ENCODE assay signal across 25 cellular contexts in the genomic region with DNA sequence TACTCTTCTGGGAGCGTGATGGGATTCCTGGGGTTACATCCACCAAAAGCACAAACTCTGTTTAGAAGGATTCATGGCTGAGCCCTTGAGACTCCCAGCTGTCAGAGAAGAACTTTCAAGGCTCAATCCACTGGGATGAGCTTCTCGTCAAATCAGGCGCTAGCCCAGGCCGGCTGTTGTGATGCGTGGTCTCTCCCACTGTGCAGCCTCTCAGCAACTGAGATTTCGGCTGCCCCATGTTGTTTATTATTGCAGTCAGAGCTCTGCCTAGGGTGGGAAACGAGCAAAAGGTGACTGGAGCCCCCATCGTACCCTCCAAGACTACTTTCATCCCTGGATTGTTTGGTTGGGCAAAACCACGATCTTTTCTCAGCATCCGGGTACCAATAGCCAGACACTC.
A peak's percentile ranks its signal among the peaks of the same experiment; 100 is the strongest.
DNase-seq lines count a peak whose midpoint lies in the region; ATAC-seq, FAIRE-seq and TF ChIP-seq lines count a peak whose summit lies in the region.
"Had no signal": no experiment of that assay in that cellular context is flagged by ENCODE, and none has a peak within 500 bp of the region (broad histone marks: within the 10 kb centered on the region; RNA-seq: fewer than 3 reads in every experiment).

No MANE protein-coding gene starts in this region.

- peak overlapping the region; percentile 40 to 50 for H3K18ac ChIP-seq in mesenchymal stem cell (ENCODE audit: low read depth in 1 of 2, low read length in 2 of 2)

- H3K36me3 ChIP-seq in astrocyte (ENCODE audit: insufficient read depth, low read length) (no peaks in the 10 kb centered on the region), mesenchymal stem cell (ENCODE audit: control insufficient read depth in 1 of 2, insufficient read depth in 2 of 2, low read depth in 1 of 2, low read length in 2 of 2) (no peaks in the 10 kb centered on the region), spleen (no peaks in the 10 kb centered on the region), WERI-Rb-1 (no peaks in the 10 kb centered on the region)
- H3K36me3 ChIP-seq: Peyer's patch, tibial nerve had no signal

- TF ChIP-seq CTCF in astrocyte (IDR thresholded peaks at IDR 0.05; ENCODE audit: insufficient read depth, low read depth, low read length) (no peak), spleen (IDR thresholded peaks at IDR 0.05 in 8 of 11, conservative IDR thresholded peaks at IDR 0.05 in 3 of 11) (no peak), WERI-Rb-1 (IDR thresholded peaks at IDR 0.05; ENCODE audit: low read depth, low read length) (no peak)

- no peak overlapping the region for H3K4ac ChIP-seq in mesenchymal stem cell (ENCODE audit: low read depth in 1 of 2, low read length in 2 of 2)

- H3K27me3 ChIP-seq in astrocyte (ENCODE audit: insufficient read depth, low read length), result no peaks in the 10 kb centered on the region
- no peaks in the 10 kb centered on the region for H3K27me3 ChIP-seq in mesenchymal stem cell (ENCODE audit: control insufficient read depth in 1 of 2, insufficient read depth in 1 of 2, low read length in 2 of 2)
- H3K27me3 ChIP-seq in spleen (replicated peaks in 1 of 7), result no peaks in the 10 kb centered on the region
- H3K27me3 ChIP-seq in WERI-Rb-1 (ENCODE audit: insufficient read depth, low read depth, severe bottlenecking), result no peaks in the 10 kb centered on the region
- H3K27me3 ChIP-seq: body of pancreas, Peyer's patch, tibial nerve had no signal

- no peak overlapping the region for H2AK5ac ChIP-seq in mesenchymal stem cell (ENCODE audit: low read length, severe bottlenecking)

- H3K14ac ChIP-seq in mesenchymal stem cell (ENCODE audit: low read length in 2 of 2), result no peak overlapping the region

- H3K9ac ChIP-seq in astrocyte (ENCODE audit: low read length) (peak overlapping the region; percentile 16), mesenchymal stem cell (ENCODE audit: low read length) (no peak overlapping the region)

- H2AFZ ChIP-seq in astrocyte (ENCODE audit: low read depth, low read length) (peak overlapping the region; percentile 21), mesenchymal stem cell (ENCODE audit: low read depth, low read length) (no peak overlapping the region)

- no peak for TF ChIP-seq POLR2A in spleen (IDR thresholded peaks at IDR 0.05)

- H3K4me3 ChIP-seq in astrocyte (ENCODE audit: insufficient read depth, low read depth, low read length) (no peak overlapping the region), mesenchymal stem cell (ENCODE audit: insufficient read depth in 1 of 2, low read depth in 1 of 2, low read length in 2 of 2) (no peak overlapping the region), spleen (no peak overlapping the region), WERI-Rb-1 (ENCODE audit: low read depth, low read length) (no peak overlapping the region)
- H3K4me3 ChIP-seq: body of pancreas, mucosa of descending colon, Peyer's patch, tibial nerve had no signal

- no peaks in the 10 kb centered on the region for H3K27me3 Mint-ChIP-seq in activated naive CD4-positive, alpha-beta T cell treated with anti-CD3 and anti-CD28 coated beads, Interleukin-2, amount 10 ng/mL, durations not matched to agents 7 days and 5 days
- no peaks in the 10 kb centered on the region for H3K27me3 Mint-ChIP-seq in activated naive CD4-positive, alpha-beta T cell treated with anti-CD3 and anti-CD28 coated beads for 36 hours (ENCODE audit: low read depth)
- H3K27me3 Mint-ChIP-seq in astrocyte (ENCODE audit: low read depth, unreplicated experiment), result no peaks in the 10 kb centered on the region
- H3K27me3 Mint-ChIP-seq: activated naive CD8-positive, alpha-beta T cell treated with anti-CD3 and anti-CD28 coated beads, Interleukin-2, amount 50 U/mL, for 24 hours; effector memory CD8-positive, alpha-beta T cell had no signal

- no peak overlapping the region for H3K23ac ChIP-seq in mesenchymal stem cell (ENCODE audit: low read length in 2 of 2)

- H3K4me2 ChIP-seq in astrocyte (ENCODE audit: low read length), result peak overlapping the region; percentile 45
- no peak overlapping the region for H3K4me2 ChIP-seq in mesenchymal stem cell (ENCODE audit: low read length, poor library complexity, severe bottlenecking)

- H2BK15ac ChIP-seq in mesenchymal stem cell (ENCODE audit: low read depth, poor library complexity, severe bottlenecking), result no peak overlapping the region

- ATAC-seq in GM21825 (IDR thresholded peaks at IDR 0.05; ENCODE audit: unreplicated experiment) (no peak), HG03280 (IDR thresholded peaks at IDR 0.05; ENCODE audit: unreplicated experiment) (no peak)
- ATAC-seq: activated naive CD8-positive, alpha-beta T cell treated with anti-CD3 and anti-CD28 coated beads, Interleukin-2, amount 50 U/mL, for 24 hours; body of pancreas; effector memory CD8-positive, alpha-beta T cell; stimulated activated naive CD8-positive, alpha-beta T cell treated with anti-CD3 and anti-CD28 coated beads, Interleukin-15, Interleukin-2, amounts not matched to agents 100 U/mL and 50 U/mL, for 24 hours had no signal

- peaks cover 5% of the 10 kb centered on the region for H3K36me3 Mint-ChIP-seq in activated naive CD4-positive, alpha-beta T cell treated with anti-CD3 and anti-CD28 coated beads, Interleukin-2, amount 10 ng/mL, durations not matched to agents 7 days and 5 days
- H3K36me3 Mint-ChIP-seq in activated naive CD4-positive, alpha-beta T cell treated with anti-CD3 and anti-CD28 coated beads for 36 hours (ENCODE audit: low read depth), result no peaks in the 10 kb centered on the region
- no peaks in the 10 kb centered on the region for H3K36me3 Mint-ChIP-seq in astrocyte (ENCODE audit: low read depth, unreplicated experiment)

- peaks cover 29% of the 10 kb centered on the region for H3K4me1 ChIP-seq in astrocyte (ENCODE audit: insufficient read depth, low read length)
- H3K4me1 ChIP-seq in mesenchymal stem cell (ENCODE audit: control insufficient read depth, insufficient read depth, low read depth, low read length), result peaks cover 15% of the 10 kb centered on the region
- peaks cover 5 to 46% (median 22%) of the 10 kb centered on the region in 6 donors for H3K4me1 ChIP-seq in spleen
- H3K4me1 ChIP-seq: body of pancreas, Peyer's patch had no signal

- H3K27ac ChIP-seq in astrocyte (ENCODE audit: low read depth, low read length) (peak overlapping the region; percentile 49), mesenchymal stem cell (ENCODE audit: low read length, poor library complexity, severe bottlenecking) (no peak overlapping the region), spleen (peak overlapping the region; percentile 43 to 85 (median 78)), WERI-Rb-1 (no peak overlapping the region)

- no peak for DNase-seq in activated naive CD4-positive, alpha-beta T cell treated with anti-CD3 and anti-CD28 coated beads, Interleukin-2, amount 10 ng/mL, durations not matched to agents 7 days and 5 days
- no peak for DNase-seq in activated naive CD4-positive, alpha-beta T cell treated with anti-CD3 and anti-CD28 coated beads for 36 hours
- DNase-seq in astrocyte (ENCODE audit: low read depth), result no peak
- no peak for DNase-seq in mesenchymal stem cell
- DNase-seq in spleen, result no peak
- no peak for DNase-seq in WERI-Rb-1
- DNase-seq: 8988T; activated CD4-positive, alpha-beta T cell treated with anti-CD3 and anti-CD28 coated beads, Interleukin-2, amount 50 U/mL, for 4 hours; activated CD8-positive, alpha-beta memory T cell treated with anti-CD3 and anti-CD28 coated beads, Interleukin-2, amount 50 U/mL, for 48 hours; activated naive CD8-positive, alpha-beta T cell treated with anti-CD3 and anti-CD28 coated beads, Interleukin-2, amount 50 U/mL, for 24 hours; effector memory CD8-positive, alpha-beta T cell; GDM1; glutamatergic neuron; Karpas-422; NCI-H1105; NCI-H2081; NCI-H446; stimulated activated CD4-positive, alpha-beta T cell treated with anti-CD3 and anti-CD28 coated beads, Interleukin-4, amount 100 ng/mL, for 24 hours; stimulated activated naive CD8-positive, alpha-beta T cell treated with anti-CD3 and anti-CD28 coated beads, Interleukin-15, Interleukin-2, amounts not matched to agents 100 U/mL and 50 U/mL, for 24 hours had no signal

- H3K9me3 ChIP-seq in astrocyte (ENCODE audit: insufficient read depth, low read depth, low read length) (no peaks in the 10 kb centered on the region), mesenchymal stem cell (ENCODE audit: control insufficient read depth, low read length) (no peaks in the 10 kb centered on the region), spleen (no peaks in the 10 kb centered on the region), WERI-Rb-1 (ENCODE audit: severe bottlenecking) (no peaks in the 10 kb centered on the region)
- H3K9me3 ChIP-seq: body of pancreas, mucosa of descending colon, Peyer's patch, tibial nerve had no signal

- no peaks in the 10 kb centered on the region for H4K20me1 ChIP-seq in astrocyte (ENCODE audit: insufficient read depth, low read length)

- intact Hi-C loops in activated naive CD4-positive, alpha-beta T cell treated with anti-CD3 and anti-CD28 coated beads for 36 hours (cut with micrococcal nuclease), result no loop called here
- intact Hi-C loops in spleen (cut with DNase I; ENCODE audit: low total_unique reads), result no loop called here

- H3K4me3 Mint-ChIP-seq in activated naive CD4-positive, alpha-beta T cell treated with anti-CD3 and anti-CD28 coated beads, Interleukin-2, amount 10 ng/mL, durations not matched to agents 7 days and 5 days, result no peak overlapping the region
- H3K4me3 Mint-ChIP-seq in activated naive CD4-positive, alpha-beta T cell treated with anti-CD3 and anti-CD28 coated beads for 36 hours, result no peak overlapping the region
- H3K4me3 Mint-ChIP-seq in astrocyte (ENCODE audit: unreplicated experiment), result no peak overlapping the region
- H3K4me3 Mint-ChIP-seq: activated naive CD8-positive, alpha-beta T cell treated with anti-CD3 and anti-CD28 coated beads, Interleukin-2, amount 50 U/mL, for 24 hours; effector memory CD8-positive, alpha-beta T cell had no signal

- peak overlapping the region; percentile 7 for H2BK12ac ChIP-seq in mesenchymal stem cell (ENCODE audit: low read length in 2 of 2)

- H4K8ac ChIP-seq in mesenchymal stem cell (ENCODE audit: low read length), result peak overlapping the region; percentile 36

- no peaks in the 10 kb centered on the region for H3K79me2 ChIP-seq in astrocyte (ENCODE audit: insufficient read depth, low read length)

- H3K4me1 Mint-ChIP-seq in activated naive CD4-positive, alpha-beta T cell treated with anti-CD3 and anti-CD28 coated beads, Interleukin-2, amount 10 ng/mL, durations not matched to agents 7 days and 5 days, result peaks cover 64% of the 10 kb centered on the region
- H3K4me1 Mint-ChIP-seq in activated naive CD4-positive, alpha-beta T cell treated with anti-CD3 and anti-CD28 coated beads for 36 hours (ENCODE audit: low read depth), result peaks cover 64% of the 10 kb centered on the region
- H3K4me1 Mint-ChIP-seq in astrocyte (ENCODE audit: low read depth, unreplicated experiment), result peaks cover 20% of the 10 kb centered on the region

- WGBS in mesenchymal stem cell, result 85% methylated on average over 10 of the region's 10 CpGs
- 78 to 87% (median 81%) methylated on average over 10 of the region's 10 CpGs for WGBS in spleen, 5 donors

- no peak overlapping the region for H2BK5ac ChIP-seq in mesenchymal stem cell (ENCODE audit: low read depth, low read length, poor library complexity, severe bottlenecking)

- H3K27ac Mint-ChIP-seq in activated naive CD4-positive, alpha-beta T cell treated with anti-CD3 and anti-CD28 coated beads, Interleukin-2, amount 10 ng/mL, durations not matched to agents 7 days and 5 days, result peak overlapping the region; percentile 46
- no peak overlapping the region for H3K27ac Mint-ChIP-seq in activated naive CD4-positive, alpha-beta T cell treated with anti-CD3 and anti-CD28 coated beads for 36 hours
- peak overlapping the region; percentile 72 for H3K27ac Mint-ChIP-seq in astrocyte (ENCODE audit: unreplicated experiment)
- H3K27ac Mint-ChIP-seq: activated naive CD8-positive, alpha-beta T cell treated with anti-CD3 and anti-CD28 coated beads, Interleukin-2, amount 50 U/mL, for 24 hours had no signal

- CTCF ChIA-PET in activated naive CD4-positive, alpha-beta T cell treated with anti-CD3 and anti-CD28 coated beads, Interleukin-2, amount 10 ng/mL, durations not matched to agents 7 days and 5 days (lab: Charles Lee), result interaction anchor here (0.9 to 2.0 kb wide), 4 partner anchors 9 to 47 kb away, joined by 3 to 5 read pairs (median 4); no protein-coding TSS in a partner anchor
- CTCF ChIA-PET in activated naive CD4-positive, alpha-beta T cell treated with anti-CD3 and anti-CD28 coated beads for 36 hours (lab: Charles Lee), result interaction anchor here (1.3 to 2.3 kb wide), 6 partner anchors 8 to 129 kb away, joined by 3 to 9 read pairs (median 4); no protein-coding TSS in a partner anchor

- peak overlapping the region; percentile 16 for H4K91ac ChIP-seq in mesenchymal stem cell (ENCODE audit: low read length)

- no peak for FAIRE-seq in astrocyte (lab: Jason Lieb, UNC)

- peaks cover 2% of the 10 kb centered on the region for H3K9me3 Mint-ChIP-seq in activated naive CD4-positive, alpha-beta T cell treated with anti-CD3 and anti-CD28 coated beads, Interleukin-2, amount 10 ng/mL, durations not matched to agents 7 days and 5 days
- H3K9me3 Mint-ChIP-seq in activated naive CD4-positive, alpha-beta T cell treated with anti-CD3 and anti-CD28 coated beads for 36 hours, result no peaks in the 10 kb centered on the region
- H3K9me3 Mint-ChIP-seq in astrocyte (ENCODE audit: unreplicated experiment), result peaks cover 2% of the 10 kb centered on the region
- H3K9me3 Mint-ChIP-seq: activated naive CD8-positive, alpha-beta T cell treated with anti-CD3 and anti-CD28 coated beads, Interleukin-2, amount 50 U/mL, for 24 hours; effector memory CD8-positive, alpha-beta T cell had no signal

- no peak overlapping the region for H2BK120ac ChIP-seq in mesenchymal stem cell (ENCODE audit: low read depth, low read length)

- H3K79me1 ChIP-seq in mesenchymal stem cell (replicated peaks; ENCODE audit: low read length, poor library complexity, severe bottlenecking), result no peaks in the 10 kb centered on the region

Comparison
In these comparisons a context has a peak if more than half of its experiments do, and no peak if none do; other contexts are left out.
1. H3K27ac ChIP-seq: peak in astrocyte (single experiment) and spleen (8 of 8); none in mesenchymal stem cell (single experiment) and WERI-Rb-1 (single experiment).